8 cellular contexts compared by ENCODE assay signal in genomic region chr7:725223-726005, GRCh38. TPM values are rescaled to one million over a fixed set of nuclear protein-coding genes. Genes with fewer than 3 reads are reported as not detected.
DNase-seq lines count a peak whose midpoint lies in the region; ATAC-seq and TF ChIP-seq lines count a peak whose summit lies in the region.

No MANE protein-coding gene starts in this region.

- peaks cover 16% of the 10 kb centered on the region for H3K4me1 ChIP-seq in adipocyte (ENCODE audit: control insufficient read depth, insufficient read depth, low read length)

- no peak overlapping the region for H3K27ac Mint-ChIP-seq in memory B cell

- no peaks in the 10 kb centered on the region for H3K9me3 ChIP-seq in adipocyte (ENCODE audit: control insufficient read depth, low read length)

- H3K36me3 Mint-ChIP-seq in memory B cell = peaks cover 18% of the 10 kb centered on the region

- peak overlapping the region; percentile 88 for H3K9ac ChIP-seq in adipocyte (ENCODE audit: low read length)

- H3K36me3 ChIP-seq in adipocyte (ENCODE audit: control insufficient read depth, insufficient read depth, low read length, severe bottlenecking) = peaks cover 6% of the 10 kb centered on the region

- peaks cover 16% of the 10 kb centered on the region for H3K4me1 Mint-ChIP-seq in memory B cell

- H3K4me3 Mint-ChIP-seq in memory B cell = peak overlapping the region; percentile 82

- TF ChIP-seq CTCF in AG09309 (IDR thresholded peaks at IDR 0.05; ENCODE audit: control insufficient read depth, insufficient read depth, low read depth, low read length, missing control alignments) = no peak

- no peaks in the 10 kb centered on the region for H3K27me3 ChIP-seq in adipocyte (replicated peaks; ENCODE audit: control insufficient read depth, insufficient read depth, low read length)

- H3K4me3 ChIP-seq in AG09309 (ENCODE audit: control insufficient read depth, low read depth, low read length) (no peak overlapping the region), adipocyte (ENCODE audit: low read length) (peak overlapping the region; percentile 85)

- H3K9me3 Mint-ChIP-seq in memory B cell = peaks cover 3% of the 10 kb centered on the region

- DNase-seq in AG09309 (ENCODE audit: low read depth) (peak; percentile 32), HT1080 (ENCODE audit: low read depth) (peak; percentile 62), adipocyte (ENCODE audit: low read depth) (peak; percentile 19), memory B cell (ENCODE audit: low spot score in 2 of 2) (no peak), Right ventricle myocardium inferior (ENCODE audit: missing footprints) (no peak), left colon (no peak)
- DNase-seq in stimulated activated CD4-positive, alpha-beta T cell treated with anti-CD3 and anti-CD28 coated beads, Interleukin-4, amount 100 ng/mL, for 24 hours = no peak

- intact Hi-C loops in Right ventricle myocardium inferior (cut with DNase I) = loop anchor here (5.0 kb wide), 1 partner anchor 58 kb away; no protein-coding TSS in a partner anchor
- intact Hi-C loops in left colon (cut with DNase I, micrococcal nuclease) = no loop called here

- no peak for ATAC-seq in memory B cell (ENCODE audit: low read depth)
- no peak for ATAC-seq in HG03159 (IDR thresholded peaks at IDR 0.05; ENCODE audit: unreplicated experiment)
- no peak for ATAC-seq in Right ventricle myocardium inferior
- ATAC-seq in left colon = no peak

- no peaks in the 10 kb centered on the region for H3K27me3 Mint-ChIP-seq in memory B cell

RNA-seq across cellular contexts. Expression of gene DNAAF5, which starts 1.1 kb away (rescaled TPM):
- total RNA-seq in HT1080 (2014; rRNA removed; shearing (Covaris generic)) = 70.9 and 82.8 TPM in 2 replicates
- 54.5 and 56.4 TPM in 2 replicates for polyA plus RNA-seq in HT1080 (2015; cell fraction: cytosol; rRNA removed)
- 53.5 and 74.8 TPM in 2 replicates for polyA plus RNA-seq in HT1080 (2015; cell fraction: nucleus; rRNA removed)
- total RNA-seq in Right ventricle myocardium inferior (17.7 TPM), left colon (10 to 100 TPM; 27.8 to 37.1 TPM)

RNA-seq across cellular contexts. Expression of gene PRKAR1B, which starts 1.7 kb away (rescaled TPM):
- 18.6 and 27.2 TPM in 2 replicates for total RNA-seq in HT1080 (2014; rRNA removed; shearing (Covaris generic))
- polyA plus RNA-seq in HT1080 (2015; cell fraction: cytosol; rRNA removed) = 9.4 and 12.8 TPM in 2 replicates
- 8.6 and 12.5 TPM in 2 replicates for polyA plus RNA-seq in HT1080 (2015; cell fraction: nucleus; rRNA removed)
- 16.7 TPM for total RNA-seq in Right ventricle myocardium inferior
- total RNA-seq in left colon = 10 to 100 TPM; 26.5 to 31.0 TPM

Comparison
In these comparisons a context has a peak if more than half of its experiments do, and no peak if none do; other contexts are left out.
1. DNase-seq: peak in AG09309 (single experiment), HT1080 (single experiment) and adipocyte (single experiment); none in memory B cell (0 of 2), stimulated activated CD4-positive, alpha-beta T cell treated with anti-CD3 and anti-CD28 coated beads, Interleukin-4, amount 100 ng/mL, for 24 hours (single experiment), Right ventricle myocardium inferior (single experiment) and left colon (0 of 2).